Comparison of ENCODE assay signal across 1 cellular context in genomic region chr20:39092733-39093410, GRCh38.
TF ChIP-seq lines count a peak whose summit lies in the region.

No MANE protein-coding gene starts in this region.

TF ChIP-seq in HEK293, 187 proteins besides CTCF, POLR2A, EP300 and RAD21:
- TF ChIP-seq TSHZ1 (tag by site-specific recombination; IDR thresholded peaks at IDR 0.05; ENCODE audit: borderline replicate concordance): no peak
- no peak for TF ChIP-seq ZBTB26 (tag by site-specific recombination; optimal IDR thresholded peaks at IDR 0.05)
- TF ChIP-seq ZFP3 (tag by site-specific recombination; IDR thresholded peaks at IDR 0.05; ENCODE audit: low read depth): peak; percentile 85
- no peak for TF ChIP-seq HOXD13 (CRISPR knock-in tag; IDR thresholded peaks at IDR 0.05; ENCODE audit: borderline replicate concordance)
- no peak for TF ChIP-seq ZNF132 (tag by site-specific recombination; IDR thresholded peaks at IDR 0.05; ENCODE audit: borderline replicate concordance)
- no peak for TF ChIP-seq ZNF549 (tag by site-specific recombination; IDR thresholded peaks at IDR 0.05)
- no peak for TF ChIP-seq ZNF610 (tag by site-specific recombination; IDR thresholded peaks at IDR 0.05; ENCODE audit: borderline replicate concordance)
- no peak for TF ChIP-seq ZNF248 (tag by site-specific recombination; IDR thresholded peaks at IDR 0.05)
